Comparison of ENCODE assay signal across 2 cellular contexts in the genomic region with DNA sequence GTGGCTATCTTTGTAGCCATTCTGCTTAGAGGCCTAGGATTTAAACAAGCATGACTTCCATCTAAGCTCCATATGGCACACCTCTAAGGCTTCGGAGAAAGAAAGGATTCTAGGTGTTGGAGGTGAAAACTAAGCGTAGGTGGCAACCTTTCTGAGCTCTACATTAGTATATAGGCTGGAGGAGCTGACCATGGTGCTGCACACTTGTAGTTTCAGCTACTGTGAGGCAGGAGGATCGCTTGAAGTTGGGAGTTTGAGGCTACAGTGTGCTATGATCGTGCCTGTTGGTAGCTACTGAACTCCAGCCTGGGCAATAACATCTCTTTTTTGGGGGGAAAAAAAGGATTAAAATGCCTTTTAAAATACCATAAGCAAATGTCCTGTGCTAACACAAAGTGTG.
TF ChIP-seq lines count a peak whose summit lies in the region.

No MANE protein-coding gene starts in this region.

TF ChIP-seq in SK-N-SH, 30 proteins besides CTCF, POLR2A, EP300 and RAD21 (continued from another document):
- TF ChIP-seq, protein P1, sequence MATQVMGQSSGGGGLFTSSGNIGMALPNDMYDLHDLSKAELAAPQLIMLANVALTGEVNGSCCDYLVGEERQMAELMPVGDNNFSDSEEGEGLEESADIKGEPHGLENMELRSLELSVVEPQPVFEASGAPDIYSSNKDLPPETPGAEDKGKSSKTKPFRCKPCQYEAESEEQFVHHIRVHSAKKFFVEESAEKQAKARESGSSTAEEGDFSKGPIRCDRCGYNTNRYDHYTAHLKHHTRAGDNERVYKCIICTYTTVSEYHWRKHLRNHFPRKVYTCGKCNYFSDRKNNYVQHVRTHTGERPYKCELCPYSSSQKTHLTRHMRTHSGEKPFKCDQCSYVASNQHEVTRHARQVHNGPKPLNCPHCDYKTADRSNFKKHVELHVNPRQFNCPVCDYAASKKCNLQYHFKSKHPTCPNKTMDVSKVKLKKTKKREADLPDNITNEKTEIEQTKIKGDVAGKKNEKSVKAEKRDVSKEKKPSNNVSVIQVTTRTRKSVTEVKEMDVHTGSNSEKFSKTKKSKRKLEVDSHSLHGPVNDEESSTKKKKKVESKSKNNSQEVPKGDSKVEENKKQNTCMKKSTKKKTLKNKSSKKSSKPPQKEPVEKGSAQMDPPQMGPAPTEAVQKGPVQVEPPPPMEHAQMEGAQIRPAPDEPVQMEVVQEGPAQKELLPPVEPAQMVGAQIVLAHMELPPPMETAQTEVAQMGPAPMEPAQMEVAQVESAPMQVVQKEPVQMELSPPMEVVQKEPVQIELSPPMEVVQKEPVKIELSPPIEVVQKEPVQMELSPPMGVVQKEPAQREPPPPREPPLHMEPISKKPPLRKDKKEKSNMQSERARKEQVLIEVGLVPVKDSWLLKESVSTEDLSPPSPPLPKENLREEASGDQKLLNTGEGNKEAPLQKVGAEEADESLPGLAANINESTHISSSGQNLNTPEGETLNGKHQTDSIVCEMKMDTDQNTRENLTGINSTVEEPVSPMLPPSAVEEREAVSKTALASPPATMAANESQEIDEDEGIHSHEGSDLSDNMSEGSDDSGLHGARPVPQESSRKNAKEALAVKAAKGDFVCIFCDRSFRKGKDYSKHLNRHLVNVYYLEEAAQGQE (IDR thresholded peaks at IDR 0.05; ENCODE audit: low read depth, low read length): peak; percentile 91

TF ChIP-seq in HCT116, 20 proteins besides CTCF, POLR2A, EP300 and RAD21 (continued from another document):
- TF ChIP-seq, protein P1 (IDR thresholded peaks at IDR 0.05; ENCODE audit: low read depth): peak; percentile 47
- TF ChIP-seq SRF (IDR thresholded peaks at IDR 0.05; ENCODE audit: low read depth) (no peak), FOSL1 (IDR thresholded peaks at IDR 0.05; ENCODE audit: low read depth) (no peak)
TF ChIP-seq in HCT116: peak in this region for 1.
